In genomic region chr2:238763471-238763995, GRCh38 we compare ENCODE assay signal across 24 cellular contexts.
"Had no signal": no experiment of that assay in that cellular context is flagged by ENCODE, and none has a peak within 500 bp of the region (broad histone marks: within the 10 kb centered on the region; RNA-seq: fewer than 3 reads in every experiment).

No MANE protein-coding gene starts in this region.

- H3K4me2 ChIP-seq: KMS-11 had no signal

- H3K27ac ChIP-seq: ascending aorta, KMS-11 had no signal

- H3K27ac Mint-ChIP-seq: activated CD4-positive, alpha-beta T cell treated with anti-CD3 and anti-CD28 coated beads, Interleukin-2, amount 10 ng/mL, durations not matched to agents 24 days and 14 days; activated CD8-positive, alpha-beta T cell treated with anti-CD3 and anti-CD28 coated beads, Interleukin-2, amount 10 ng/mL, durations not matched to agents 7 days and 5 days; activated naive CD4-positive, alpha-beta T cell treated with anti-CD3 and anti-CD28 coated beads, Interleukin-2, amount 50 U/mL, for 24 hours; activated naive CD8-positive, alpha-beta T cell treated with anti-CD3 and anti-CD28 coated beads, Interleukin-2, amount 10 ng/mL, durations not matched to agents 7 days and 5 days; activated T-cell treated with anti-CD3 and anti-CD28 coated beads, Interleukin-2, amount 50 U/mL, for 24 hours; activated T-helper 2 cell treated with anti-CD3 and anti-CD28 coated beads, Interferon-gamma antibody, Interleukin-2, Interleukin-4, amounts not matched to agents 10 μg/mL and 5 μg/mL and 100 μg/mL, durations not matched to agents 14 hours and 24 hours and 36 hours had no signal

- H3K36me3 Mint-ChIP-seq: activated naive CD4-positive, alpha-beta T cell treated with anti-CD3 and anti-CD28 coated beads, Interleukin-2, amount 50 U/mL, for 24 hours; activated naive CD8-positive, alpha-beta T cell treated with anti-CD3 and anti-CD28 coated beads, Interleukin-2, amount 10 ng/mL, durations not matched to agents 7 days and 5 days had no signal

- H3K4me1 Mint-ChIP-seq: activated CD4-positive, alpha-beta T cell treated with anti-CD3 and anti-CD28 coated beads, Interleukin-2, amount 10 ng/mL, durations not matched to agents 24 days and 14 days; activated naive CD4-positive, alpha-beta T cell treated with anti-CD3 and anti-CD28 coated beads, Interleukin-2, amount 50 U/mL, for 24 hours; activated naive CD8-positive, alpha-beta T cell treated with anti-CD3 and anti-CD28 coated beads, Interleukin-2, amount 10 ng/mL, durations not matched to agents 7 days and 5 days had no signal

- H3K9me3 Mint-ChIP-seq: activated CD4-positive, alpha-beta T cell treated with anti-CD3 and anti-CD28 coated beads, Interleukin-2, amount 10 ng/mL, durations not matched to agents 24 days and 14 days; activated naive CD4-positive, alpha-beta T cell treated with anti-CD3 and anti-CD28 coated beads, Interleukin-2, amount 50 U/mL, for 24 hours; activated naive CD8-positive, alpha-beta T cell treated with anti-CD3 and anti-CD28 coated beads, Interleukin-2, amount 10 ng/mL, durations not matched to agents 7 days and 5 days; activated T-cell treated with anti-CD3 and anti-CD28 coated beads, Interleukin-2, amount 50 U/mL, for 24 hours; activated T-helper 2 cell treated with anti-CD3 and anti-CD28 coated beads, Interferon-gamma antibody, Interleukin-2, Interleukin-4, amounts not matched to agents 10 μg/mL and 5 μg/mL and 100 μg/mL, durations not matched to agents 14 hours and 24 hours and 36 hours had no signal

- H3K4me1 ChIP-seq: ascending aorta had no signal

- H3K9me3 ChIP-seq: ascending aorta had no signal

- H3K27me3 ChIP-seq: ascending aorta had no signal

- H3K27me3 Mint-ChIP-seq: activated CD4-positive, alpha-beta T cell treated with anti-CD3 and anti-CD28 coated beads, Interleukin-2, amount 10 ng/mL, durations not matched to agents 24 days and 14 days had no signal

- H3K9ac ChIP-seq: KMS-11 had no signal

- H3K4me3 ChIP-seq: ascending aorta had no signal

- H3K36me3 ChIP-seq: ascending aorta had no signal

- DNase-seq: activated CD4-positive, alpha-beta T cell treated with anti-CD3 and anti-CD28 coated beads, Interleukin-2, amount 10 ng/mL, durations not matched to agents 24 days and 14 days; activated CD4-positive, alpha-beta T cell treated with anti-CD3 and anti-CD28 coated beads, Interleukin-2, amount 50 U/mL, for 4 hours; activated CD8-positive, alpha-beta T cell treated with anti-CD3 and anti-CD28 coated beads, Interleukin-2, amount 10 ng/mL, durations not matched to agents 7 days and 5 days; activated gamma-delta T cell; activated naive CD4-positive, alpha-beta T cell treated with Interleukin-2 at 50 U/mL for 16 hours; activated naive CD8-positive, alpha-beta T cell treated with anti-CD3 and anti-CD28 coated beads, Interleukin-2, amount 10 ng/mL, durations not matched to agents 7 days and 5 days; activated T-cell treated with anti-CD3 and anti-CD28 coated beads, Interleukin-2, amount 50 U/mL, for 24 hours; amygdala; MM.1S; MV-4-11; NCI-H1092; NCI-H1436 treated with DMSO at 0.1 percent for 48 hours; NCI-H1694 treated with DMSO at 0.1 percent for 48 hours; NCI-H2029 treated with DMSO at 0.1 percent for 48 hours; NCI-H2107; NCI-H226; NCI-H526 treated with DMSO at 0.1 percent for 48 hours; NCI-H774; SHP77 treated with DMSO at 0.1 percent for 48 hours; T1000 had no signal

- H3K4me3 Mint-ChIP-seq: activated CD4-positive, alpha-beta T cell treated with anti-CD3 and anti-CD28 coated beads, Interleukin-2, amount 10 ng/mL, durations not matched to agents 24 days and 14 days; activated CD8-positive, alpha-beta T cell treated with anti-CD3 and anti-CD28 coated beads, Interleukin-2, amount 10 ng/mL, durations not matched to agents 7 days and 5 days; activated naive CD4-positive, alpha-beta T cell treated with anti-CD3 and anti-CD28 coated beads, Interleukin-2, amount 50 U/mL, for 24 hours; activated naive CD8-positive, alpha-beta T cell treated with anti-CD3 and anti-CD28 coated beads, Interleukin-2, amount 10 ng/mL, durations not matched to agents 7 days and 5 days; activated T-cell treated with anti-CD3 and anti-CD28 coated beads, Interleukin-2, amount 50 U/mL, for 24 hours had no signal
